In the genomic region with DNA sequence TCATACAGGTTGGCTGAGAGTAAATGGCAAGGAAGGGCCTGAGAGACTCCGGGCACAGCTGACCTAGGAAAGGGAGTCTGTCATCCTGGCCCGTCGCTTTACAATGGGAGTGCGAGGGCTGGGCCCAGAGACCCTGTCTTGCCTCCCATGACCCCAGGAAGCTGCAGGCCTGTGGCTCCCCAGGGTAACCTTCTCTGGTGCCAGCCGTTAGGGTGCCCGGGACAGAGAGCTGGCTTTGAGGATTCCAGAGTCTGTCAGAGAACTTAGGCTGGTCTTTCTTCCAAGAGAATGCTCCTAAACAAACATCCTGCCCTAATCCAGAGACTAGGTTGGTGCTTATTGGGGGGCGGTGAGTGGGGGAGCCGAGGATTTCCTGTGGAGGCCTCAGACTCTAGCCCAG, we compare ENCODE assay signal across 1 cellular context.
TF ChIP-seq lines count a peak whose summit lies in the region.

No MANE protein-coding gene starts in this region.

TF ChIP-seq in SK-N-SH, 30 proteins besides CTCF, POLR2A, EP300 and RAD21 (continued from another document):
- TF ChIP-seq, protein P1, sequence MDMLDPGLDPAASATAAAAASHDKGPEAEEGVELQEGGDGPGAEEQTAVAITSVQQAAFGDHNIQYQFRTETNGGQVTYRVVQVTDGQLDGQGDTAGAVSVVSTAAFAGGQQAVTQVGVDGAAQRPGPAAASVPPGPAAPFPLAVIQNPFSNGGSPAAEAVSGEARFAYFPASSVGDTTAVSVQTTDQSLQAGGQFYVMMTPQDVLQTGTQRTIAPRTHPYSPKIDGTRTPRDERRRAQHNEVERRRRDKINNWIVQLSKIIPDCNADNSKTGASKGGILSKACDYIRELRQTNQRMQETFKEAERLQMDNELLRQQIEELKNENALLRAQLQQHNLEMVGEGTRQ (IDR thresholded peaks at IDR 0.05; ENCODE audit: borderline replicate concordance, low read depth, low read length) = no peak
- TF ChIP-seq GATA2 (CRISPR knock-in tag; IDR thresholded peaks at IDR 0.05) = no peak
